33 cellular contexts compared by ENCODE assay signal in the genomic region with DNA sequence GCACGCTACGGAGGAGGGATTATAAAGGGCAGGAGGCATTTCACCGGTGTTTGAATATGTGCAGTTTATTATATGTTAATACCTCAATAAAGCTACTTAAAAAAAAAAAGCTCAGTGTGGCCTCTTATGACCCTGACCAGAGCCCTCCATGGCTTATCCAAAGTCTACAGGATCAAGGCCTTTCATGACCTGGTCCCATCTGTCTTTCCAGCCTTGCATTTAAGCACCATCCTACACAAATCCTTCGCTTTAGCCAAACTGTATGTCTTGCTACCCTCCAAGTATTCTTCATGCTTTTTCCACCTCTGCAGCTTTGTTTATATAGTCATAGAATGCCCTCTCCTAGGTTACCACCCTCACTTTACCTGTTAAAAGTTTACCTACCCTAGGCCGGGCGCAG. TPM values are rescaled to one million over a fixed set of nuclear protein-coding genes. Genes with fewer than 3 reads are reported as not detected.
"Had no signal": no experiment of that assay in that cellular context is flagged by ENCODE, and none has a peak within 500 bp of the region (broad histone marks: within the 10 kb centered on the region; RNA-seq: fewer than 3 reads in every experiment).

No MANE protein-coding gene starts in this region.

- H3K27me3 ChIP-seq: brain microvascular endothelial cell, esophagus squamous epithelium, heart right ventricle had no signal

- H3K36me3 ChIP-seq: brain microvascular endothelial cell, esophagus squamous epithelium, gastroesophageal sphincter, heart right ventricle had no signal

- H3K4me1 ChIP-seq: esophagus squamous epithelium, gastroesophageal sphincter had no signal

- H3K27ac ChIP-seq: brain microvascular endothelial cell, coronary artery, esophagus squamous epithelium, gastroesophageal sphincter had no signal

- FAIRE-seq: astrocyte, bronchial epithelial cell had no signal

- ATAC-seq: effector memory CD8-positive, alpha-beta T cell; gastroesophageal sphincter; WTC11 had no signal

- H3K4me3 ChIP-seq: coronary artery, esophagus squamous epithelium, gastroesophageal sphincter, heart right ventricle had no signal

- DNase-seq: activated CD4-positive, alpha-beta memory T cell treated with anti-CD3 and anti-CD28 coated beads, Interleukin-2, amount 10 ng/mL, durations not matched to agents 7 days and 5 days; activated CD4-positive, alpha-beta T cell treated with anti-CD3 and anti-CD28 coated beads for 1 hour; activated CD4-positive, alpha-beta T cell treated with anti-CD3 and anti-CD28 coated beads for 4 hours; activated CD4-positive, alpha-beta T cell treated with anti-CD3 and anti-CD28 coated beads, Interleukin-2, amount 10 ng/mL, durations not matched to agents 7 days and 5 days; activated CD4-positive, alpha-beta T cell treated with anti-CD3 and anti-CD28 coated beads, Interleukin-2, amount 50 U/mL, for 4 hours; activated CD8-positive, alpha-beta memory T cell treated with anti-CD3 and anti-CD28 coated beads, Interleukin-2, amount 50 U/mL, for 48 hours; activated gamma-delta T cell; activated naive CD4-positive, alpha-beta T cell; activated naive CD4-positive, alpha-beta T cell treated with anti-CD3 and anti-CD28 coated beads, Interleukin-2, amount 10 ng/mL, durations not matched to agents 7 days and 5 days; activated T-cell treated with anti-CD3 and anti-CD28 coated beads for 4 hours; activated T-cell treated with anti-CD3 and anti-CD28 coated beads, Interleukin-2, amount 50 U/mL, for 24 hours; activated T-cell treated with anti-CD3 and anti-CD28 coated beads, Interleukin-2, amount 50 U/mL, for 72 hours; amniotic stem cell; anterior cingulate cortex; effector CD4-positive, alpha-beta T cell; effector memory CD8-positive, alpha-beta T cell; erythroblast; esophagus squamous epithelium; heart right ventricle; T-helper 2 cell had no signal

RNA-seq across cellular contexts. Expression of a gene that starts 6.5 kb away (rescaled TPM):
- total RNA-seq: astrocyte, bronchial epithelial cell, cardiac septum, dermis blood vessel endothelial cell, fibroblast of lung, fibroblast of villous mesenchyme had no signal
- polyA plus RNA-seq: fibroblast of lung had no signal

RNA-seq across cellular contexts. Expression of a gene that starts 34.3 kb away (rescaled TPM):
- total RNA-seq: activated CD4-positive, alpha-beta memory T cell treated with anti-CD3 and anti-CD28 coated beads, Interleukin-2, amount 10 ng/mL, durations not matched to agents 7 days and 5 days; activated CD4-positive, alpha-beta T cell treated with anti-CD3 and anti-CD28 coated beads, Interleukin-2, amount 10 ng/mL, durations not matched to agents 7 days and 5 days; activated T-cell treated with anti-CD3 and anti-CD28 coated beads, Interleukin-2, amount 50 U/mL, for 72 hours; astrocyte; bronchial epithelial cell; cardiac septum; cerebellum; dermis blood vessel endothelial cell; esophagus squamous epithelium; fibroblast of lung; fibroblast of villous mesenchyme; gastroesophageal sphincter; glomerular endothelial cell; heart right ventricle; WTC11 had no signal
- polyA plus RNA-seq: adipose tissue, fibroblast of lung, heart right ventricle had no signal

RNA-seq across cellular contexts. Expression of a gene that starts 48.0 kb away (rescaled TPM):
- total RNA-seq: astrocyte, bronchial epithelial cell, cardiac septum, cerebellum, dermis blood vessel endothelial cell, esophagus squamous epithelium, fibroblast of lung, fibroblast of villous mesenchyme, gastroesophageal sphincter, glomerular endothelial cell, WTC11 had no signal
- polyA plus RNA-seq: adipose tissue, fibroblast of lung, heart right ventricle had no signal
